In the genomic region with DNA sequence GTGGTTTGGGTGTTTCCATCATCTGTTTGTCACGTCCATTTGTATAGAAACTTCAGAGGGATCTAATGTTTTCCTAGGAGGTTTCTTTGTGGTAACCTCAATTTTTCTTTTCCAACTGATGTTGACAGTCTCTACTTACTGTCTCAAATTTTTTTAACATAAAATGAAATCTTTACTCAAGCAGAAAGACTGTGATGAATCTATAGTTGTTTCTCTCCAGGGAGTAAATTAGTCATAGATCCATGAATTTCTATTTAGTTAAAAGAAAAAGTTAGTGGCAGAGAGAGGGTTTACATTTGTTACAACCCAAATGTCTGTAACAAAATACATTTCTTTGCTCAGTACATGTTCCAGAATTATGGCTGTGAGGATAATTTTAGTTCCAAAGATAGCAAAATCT, we compare ENCODE assay signal across 17 cellular contexts.
DNase-seq lines count a peak whose midpoint lies in the region; ATAC-seq, FAIRE-seq and TF ChIP-seq lines count a peak whose summit lies in the region.
"Had no signal": no experiment of that assay in that cellular context is flagged by ENCODE, and none has a peak within 500 bp of the region (broad histone marks: within the 10 kb centered on the region; RNA-seq: fewer than 3 reads in every experiment).

No MANE protein-coding gene starts in this region.

- 84 to 86% methylated on average over 1 of the region's 1 CpG for WGBS in thyroid gland, 2 donors

- peaks cover 10 to 30% of the 10 kb centered on the region in 2 donors for H3K4me1 ChIP-seq in thyroid gland
- no peaks in the 10 kb centered on the region for H3K4me1 ChIP-seq in CD8-positive, alpha-beta memory T cell (ENCODE audit: insufficient read depth, low read length)

- H3K27me3 Mint-ChIP-seq in nephron (ENCODE audit: low read depth): no peaks in the 10 kb centered on the region
- peaks cover 0 to 3% of the 10 kb centered on the region in 2 donors for H3K27me3 Mint-ChIP-seq in CD8-positive, alpha-beta memory T cell
- H3K27me3 Mint-ChIP-seq: CD4-positive, alpha-beta T cell had no signal

- intact Hi-C loops in thyroid gland (cut with DNase I): no loop called here
- intact Hi-C loops in sciatic nerve (cut with DNase I): no loop called here

- H3K9me3 ChIP-seq in thyroid gland: no peaks in the 10 kb centered on the region
- H3K9me3 ChIP-seq in CD8-positive, alpha-beta memory T cell (ENCODE audit: low read length): no peaks in the 10 kb centered on the region
- H3K9me3 ChIP-seq: Peyer's patch had no signal

- H3K4me1 Mint-ChIP-seq in nephron: peaks cover 46% of the 10 kb centered on the region
- H3K4me1 Mint-ChIP-seq in CD8-positive, alpha-beta memory T cell: peaks cover 0 to 1% (median 0%) of the 10 kb centered on the region in 3 donors
- H3K4me1 Mint-ChIP-seq: GM23338 had no signal

- H3K27ac Mint-ChIP-seq in nephron: peak overlapping the region; percentile 46 to 89 (median 72)
- no peak overlapping the region for H3K27ac Mint-ChIP-seq in CD8-positive, alpha-beta memory T cell
- H3K27ac Mint-ChIP-seq: CD4-positive, alpha-beta T cell; GM23338; HFFc6 had no signal

- H3K27me3 ChIP-seq in brain microvascular endothelial cell (replicated peaks): no peaks in the 10 kb centered on the region
- no peaks in the 10 kb centered on the region for H3K27me3 ChIP-seq in thyroid gland
- no peaks in the 10 kb centered on the region for H3K27me3 ChIP-seq in CD8-positive, alpha-beta memory T cell (ENCODE audit: insufficient read depth, low read length, poor library complexity, severe bottlenecking)
- H3K27me3 ChIP-seq: Peyer's patch had no signal

- H3K36me3 ChIP-seq in brain microvascular endothelial cell (replicated peaks): no peaks in the 10 kb centered on the region
- H3K36me3 ChIP-seq in thyroid gland: no peaks in the 10 kb centered on the region
- no peaks in the 10 kb centered on the region for H3K36me3 ChIP-seq in CD8-positive, alpha-beta memory T cell (ENCODE audit: insufficient read depth, low read length)
- H3K36me3 ChIP-seq: Peyer's patch had no signal

- TF ChIP-seq POLR2A in H54 (IDR thresholded peaks at IDR 0.05; ENCODE audit: low read depth, low read length): no peak
- no peak for TF ChIP-seq POLR2A in thyroid gland (IDR thresholded peaks at IDR 0.05)

- peaks cover 3% of the 10 kb centered on the region for H3K36me3 Mint-ChIP-seq in nephron (ENCODE audit: low read depth)
- no peaks in the 10 kb centered on the region for H3K36me3 Mint-ChIP-seq in CD8-positive, alpha-beta memory T cell

- in situ Hi-C loops in brain microvascular endothelial cell (cut with HindIII; ENCODE audit: low pct_ligation_motif_present, low sequenced_read_pairs): no loop called here

- CTCF ChIA-PET in CD8-positive, alpha-beta memory T cell (lab: Charles Lee): no interaction called here

- peaks cover 2% of the 10 kb centered on the region for H3K9me3 Mint-ChIP-seq in nephron
- no peaks in the 10 kb centered on the region for H3K9me3 Mint-ChIP-seq in CD8-positive, alpha-beta memory T cell
- H3K9me3 Mint-ChIP-seq: CD4-positive, alpha-beta T cell; HFFc6 had no signal

- TF ChIP-seq CTCF in brain microvascular endothelial cell (IDR thresholded peaks at IDR 0.05; ENCODE audit: low read depth, low read length, missing control alignments) (no peak), nephron (IDR thresholded peaks at IDR 0.05; ENCODE audit: unreplicated experiment in 3 of 3) (no peak), thyroid gland (IDR thresholded peaks at IDR 0.05) (no peak)

- FAIRE-seq in H54 (lab: Jason Lieb, UNC): peak; percentile 27
- FAIRE-seq: HepG2 had no signal

- no peak overlapping the region for H3K4me3 Mint-ChIP-seq in nephron
- H3K4me3 Mint-ChIP-seq in CD8-positive, alpha-beta memory T cell: no peak overlapping the region
- H3K4me3 Mint-ChIP-seq: CD4-positive, alpha-beta T cell; GM23338; HFFc6 had no signal

- POLR2A ChIA-PET in CD8-positive, alpha-beta memory T cell (lab: Charles Lee): no interaction called here

- H3K4me3 ChIP-seq in brain microvascular endothelial cell (ENCODE audit: low read depth, low read length) (no peak overlapping the region), thyroid gland (replicated peaks in 1 of 3) (no peak overlapping the region)
- no peak overlapping the region for H3K4me3 ChIP-seq in CD8-positive, alpha-beta memory T cell (ENCODE audit: low read length)
- H3K4me3 ChIP-seq: GM23338, Peyer's patch had no signal

- H3K27ac ChIP-seq in brain microvascular endothelial cell: peak overlapping the region; percentile 49
- H3K27ac ChIP-seq in thyroid gland: peak overlapping the region in 2 of 3 donors; percentile 20 to 22
- H3K27ac ChIP-seq in CD8-positive, alpha-beta memory T cell (ENCODE audit: low read depth, low read length): no peak overlapping the region
- H3K27ac ChIP-seq: Peyer's patch had no signal

- DNase-seq in H54 (ENCODE audit: insufficient read length, low spot score): no peak
- no peak for DNase-seq in brain microvascular endothelial cell
- DNase-seq in thyroid gland: no peak
- no peak for DNase-seq in sciatic nerve (ENCODE audit: low spot score)
- DNase-seq in CD8-positive, alpha-beta memory T cell: no peak
- DNase-seq in MV-4-11 (lab: John Stamatoyannopoulos, UW): no peak
- DNase-seq: ACHN; CD4-positive, alpha-beta T cell; HFFc6; MM.1S; NCI-H187 treated with DMSO at 0.1 percent for 48 hours; NCI-H510A; Peyer's patch; SHP77 had no signal

- no peak for ATAC-seq in sciatic nerve
- ATAC-seq: GM23338, HepG2 had no signal

Comparison
In these comparisons a context has a peak if more than half of its experiments do, and no peak if none do; other contexts are left out.
1. H3K27ac Mint-ChIP-seq: peak in nephron (3 of 3); none in CD8-positive, alpha-beta memory T cell (0 of 8).